ENCODE assay signal across 10 cellular contexts in genomic region chr2:26179446-26179907, GRCh38.
DNase-seq lines count a peak whose midpoint lies in the region.
"Had no signal": no experiment of that assay in that cellular context is flagged by ENCODE, and none has a peak within 500 bp of the region (broad histone marks: within the 10 kb centered on the region; RNA-seq: fewer than 3 reads in every experiment).

No MANE protein-coding gene starts in this region.

- H3K4me3 Mint-ChIP-seq in dendritic cell treated with granulocyte-macrophage colony-stimulating factor and Interleukin-4, amounts not matched to agents 40 ng/mL and 50 ng/mL, for 4 days = peak overlapping the region; percentile 74
- H3K4me3 Mint-ChIP-seq: activated CD4-positive, alpha-beta memory T cell treated with anti-CD3 and anti-CD28 coated beads for 36 hours had no signal

- peak overlapping the region; percentile 51 for H3K9ac ChIP-seq in HUES48 (ENCODE audit: low read depth, low read length)
- no peak overlapping the region for H3K9ac ChIP-seq in mucosa of rectum (ENCODE audit: low read depth in 1 of 2, low read length in 2 of 2)

- peaks cover 20% of the 10 kb centered on the region for H3K4me1 Mint-ChIP-seq in dendritic cell treated with granulocyte-macrophage colony-stimulating factor and Interleukin-4, amounts not matched to agents 40 ng/mL and 50 ng/mL, for 4 days (ENCODE audit: low read depth)

- DNase-seq in 8988T (peak; percentile 33), cerebellar cortex (ENCODE audit: low spot score) (no peak), islet precursor cell (no peak), NCI-H1436 (lab: John Stamatoyannopoulos, UW) (no peak), SW480 (ENCODE audit: low spot score) (no peak)
- DNase-seq: activated CD4-positive, alpha-beta memory T cell treated with anti-CD3 and anti-CD28 coated beads for 36 hours; NCI-H2081 treated with DMSO at 0.1 percent for 48 hours had no signal

- H3K27me3 Mint-ChIP-seq in dendritic cell treated with granulocyte-macrophage colony-stimulating factor and Interleukin-4, amounts not matched to agents 40 ng/mL and 50 ng/mL, for 4 days = peaks cover 79% of the 10 kb centered on the region

- H3K36me3 Mint-ChIP-seq in dendritic cell treated with granulocyte-macrophage colony-stimulating factor and Interleukin-4, amounts not matched to agents 40 ng/mL and 50 ng/mL, for 4 days (ENCODE audit: low read depth) = no peaks in the 10 kb centered on the region
- H3K36me3 Mint-ChIP-seq: activated CD4-positive, alpha-beta memory T cell treated with anti-CD3 and anti-CD28 coated beads for 36 hours had no signal

- peaks cover 15% of the 10 kb centered on the region for H3K4me1 ChIP-seq in HUES48 (ENCODE audit: control insufficient read depth, insufficient read depth, low read length)
- H3K4me1 ChIP-seq in mucosa of rectum (ENCODE audit: control insufficient read depth in 2 of 2, insufficient read depth in 2 of 2, low read length in 2 of 2) = peaks cover 2 to 11% of the 10 kb centered on the region in 2 donors

- H3K9me3 Mint-ChIP-seq in dendritic cell treated with granulocyte-macrophage colony-stimulating factor and Interleukin-4, amounts not matched to agents 40 ng/mL and 50 ng/mL, for 4 days = no peaks in the 10 kb centered on the region
- H3K9me3 Mint-ChIP-seq: activated CD4-positive, alpha-beta memory T cell treated with anti-CD3 and anti-CD28 coated beads for 36 hours had no signal

- intact Hi-C loops in dendritic cell treated with granulocyte-macrophage colony-stimulating factor and Interleukin-4, amounts not matched to agents 40 ng/mL and 50 ng/mL, for 4 days (cut with micrococcal nuclease) = no loop called here

- H3K4me3 ChIP-seq in HUES48 (ENCODE audit: low read depth, low read length) (peak overlapping the region; percentile 64), mucosa of rectum (ENCODE audit: low read length in 2 of 2) (peak overlapping the region; percentile 54 to 61)

- H3K27ac ChIP-seq in HUES48 (ENCODE audit: low read depth, low read length) (peak overlapping the region; percentile 63), mucosa of rectum (ENCODE audit: low read depth in 2 of 2, low read length in 2 of 2) (no peak overlapping the region)

- peaks cover 18% of the 10 kb centered on the region for H3K27me3 ChIP-seq in HUES48 (ENCODE audit: control insufficient read depth, insufficient read depth, low read length)
- peaks cover 0 to 6% of the 10 kb centered on the region in 2 donors for H3K27me3 ChIP-seq in mucosa of rectum (ENCODE audit: control insufficient read depth in 2 of 2, insufficient read depth in 2 of 2, low read length in 2 of 2)

- H3K27ac Mint-ChIP-seq in dendritic cell treated with granulocyte-macrophage colony-stimulating factor and Interleukin-4, amounts not matched to agents 40 ng/mL and 50 ng/mL, for 4 days = peak overlapping the region; percentile 69
- H3K27ac Mint-ChIP-seq: activated CD4-positive, alpha-beta memory T cell treated with anti-CD3 and anti-CD28 coated beads for 36 hours had no signal

- H3K36me3 ChIP-seq in HUES48 (ENCODE audit: control insufficient read depth, insufficient read depth, low read length) = peaks cover 13% of the 10 kb centered on the region
- no peaks in the 10 kb centered on the region for H3K36me3 ChIP-seq in mucosa of rectum (ENCODE audit: control insufficient read depth in 2 of 2, insufficient read depth in 2 of 2, low read length in 2 of 2)

- H3K9me3 ChIP-seq in HUES48 (ENCODE audit: control insufficient read depth, insufficient read depth, low read length) (no peaks in the 10 kb centered on the region), mucosa of rectum (ENCODE audit: control insufficient read depth in 2 of 2, low read length in 2 of 2) (no peaks in the 10 kb centered on the region)
